1 cellular context compared by ENCODE assay signal in the genomic region with DNA sequence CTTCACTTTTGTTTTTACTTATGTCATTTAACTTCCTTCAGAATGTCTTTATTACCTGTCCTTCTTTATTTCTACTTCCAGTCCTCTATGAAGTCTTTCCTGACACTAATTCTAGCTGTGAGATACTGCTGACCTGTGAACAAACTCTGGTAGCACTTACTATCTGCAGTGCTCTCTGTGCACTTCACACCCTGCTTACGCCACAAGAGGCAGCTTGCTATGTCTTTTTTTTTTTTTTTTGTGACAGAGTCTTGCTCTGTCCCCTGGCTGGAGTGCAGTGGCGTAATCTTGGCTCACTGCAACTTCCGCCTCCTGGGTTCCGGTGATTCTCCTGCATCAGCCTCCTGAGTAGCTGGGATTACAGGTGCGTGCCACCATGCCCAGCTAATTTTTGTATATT.
TF ChIP-seq lines count a peak whose summit lies in the region.

No MANE protein-coding gene starts in this region.

TF ChIP-seq in HepG2, 621 proteins besides CTCF, POLR2A, EP300 and RAD21 (continued from another document and continues in another):
- TF ChIP-seq HNRNPL (IDR thresholded peaks at IDR 0.05; ENCODE audit: low read depth, low read length) (no peak), ZNF234 (CRISPR knock-in tag; conservative IDR thresholded peaks at IDR 0.05) (no peak), DMAP1 (CRISPR knock-in tag; IDR thresholded peaks at IDR 0.05) (0 out of 2 replicates have a peak, but pooled peaks have one; percentile 34), HOXA3 (CRISPR knock-in tag; IDR thresholded peaks at IDR 0.05) (peak; percentile 73), HHEX (CRISPR knock-in tag; IDR thresholded peaks at IDR 0.05) (no peak), NFKBIZ (CRISPR knock-in tag; IDR thresholded peaks at IDR 0.05) (no peak), ZNF749 (CRISPR knock-in tag; IDR thresholded peaks at IDR 0.05; ENCODE audit: borderline replicate concordance) (no peak), ZSCAN30 (CRISPR knock-in tag; IDR thresholded peaks at IDR 0.05) (no peak), MTF2 (CRISPR knock-in tag; IDR thresholded peaks at IDR 0.05; ENCODE audit: borderline replicate concordance) (no peak), SSRP1 (CRISPR knock-in tag; IDR thresholded peaks at IDR 0.05) (no peak), DNMT3B (CRISPR knock-in tag; conservative IDR thresholded peaks at IDR 0.05) (no peak), KAT8 (CRISPR knock-in tag; IDR thresholded peaks at IDR 0.05) (0 out of 2 replicates have a peak, but pooled peaks have one; percentile 31), JDP2 (CRISPR knock-in tag; IDR thresholded peaks at IDR 0.05; ENCODE audit: borderline replicate concordance) (no peak), ZBTB3 (CRISPR knock-in tag; IDR thresholded peaks at IDR 0.05; ENCODE audit: borderline replicate concordance, low read depth) (peak; percentile 35; the same call in 1 of the 2 replicates), ZNF713 (CRISPR knock-in tag; IDR thresholded peaks at IDR 0.05) (no peak), NCOA5 (CRISPR knock-in tag; IDR thresholded peaks at IDR 0.05) (no peak), BRD4 (CRISPR knock-in tag; IDR thresholded peaks at IDR 0.05) (no peak)
- TF ChIP-seq, protein P1, sequence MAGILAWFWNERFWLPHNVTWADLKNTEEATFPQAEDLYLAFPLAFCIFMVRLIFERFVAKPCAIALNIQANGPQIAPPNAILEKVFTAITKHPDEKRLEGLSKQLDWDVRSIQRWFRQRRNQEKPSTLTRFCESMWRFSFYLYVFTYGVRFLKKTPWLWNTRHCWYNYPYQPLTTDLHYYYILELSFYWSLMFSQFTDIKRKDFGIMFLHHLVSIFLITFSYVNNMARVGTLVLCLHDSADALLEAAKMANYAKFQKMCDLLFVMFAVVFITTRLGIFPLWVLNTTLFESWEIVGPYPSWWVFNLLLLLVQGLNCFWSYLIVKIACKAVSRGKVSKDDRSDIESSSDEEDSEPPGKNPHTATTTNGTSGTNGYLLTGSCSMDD (CRISPR knock-in tag; IDR thresholded peaks at IDR 0.05): no peak
- TF ChIP-seq, protein P2, sequence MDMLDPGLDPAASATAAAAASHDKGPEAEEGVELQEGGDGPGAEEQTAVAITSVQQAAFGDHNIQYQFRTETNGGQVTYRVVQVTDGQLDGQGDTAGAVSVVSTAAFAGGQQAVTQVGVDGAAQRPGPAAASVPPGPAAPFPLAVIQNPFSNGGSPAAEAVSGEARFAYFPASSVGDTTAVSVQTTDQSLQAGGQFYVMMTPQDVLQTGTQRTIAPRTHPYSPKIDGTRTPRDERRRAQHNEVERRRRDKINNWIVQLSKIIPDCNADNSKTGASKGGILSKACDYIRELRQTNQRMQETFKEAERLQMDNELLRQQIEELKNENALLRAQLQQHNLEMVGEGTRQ (IDR thresholded peaks at IDR 0.05; ENCODE audit: low read depth, low read length): no peak
- TF ChIP-seq, protein P2 (CRISPR knock-in tag; IDR thresholded peaks at IDR 0.05; ENCODE audit: borderline replicate concordance): no peak
- TF ChIP-seq, protein P3, sequence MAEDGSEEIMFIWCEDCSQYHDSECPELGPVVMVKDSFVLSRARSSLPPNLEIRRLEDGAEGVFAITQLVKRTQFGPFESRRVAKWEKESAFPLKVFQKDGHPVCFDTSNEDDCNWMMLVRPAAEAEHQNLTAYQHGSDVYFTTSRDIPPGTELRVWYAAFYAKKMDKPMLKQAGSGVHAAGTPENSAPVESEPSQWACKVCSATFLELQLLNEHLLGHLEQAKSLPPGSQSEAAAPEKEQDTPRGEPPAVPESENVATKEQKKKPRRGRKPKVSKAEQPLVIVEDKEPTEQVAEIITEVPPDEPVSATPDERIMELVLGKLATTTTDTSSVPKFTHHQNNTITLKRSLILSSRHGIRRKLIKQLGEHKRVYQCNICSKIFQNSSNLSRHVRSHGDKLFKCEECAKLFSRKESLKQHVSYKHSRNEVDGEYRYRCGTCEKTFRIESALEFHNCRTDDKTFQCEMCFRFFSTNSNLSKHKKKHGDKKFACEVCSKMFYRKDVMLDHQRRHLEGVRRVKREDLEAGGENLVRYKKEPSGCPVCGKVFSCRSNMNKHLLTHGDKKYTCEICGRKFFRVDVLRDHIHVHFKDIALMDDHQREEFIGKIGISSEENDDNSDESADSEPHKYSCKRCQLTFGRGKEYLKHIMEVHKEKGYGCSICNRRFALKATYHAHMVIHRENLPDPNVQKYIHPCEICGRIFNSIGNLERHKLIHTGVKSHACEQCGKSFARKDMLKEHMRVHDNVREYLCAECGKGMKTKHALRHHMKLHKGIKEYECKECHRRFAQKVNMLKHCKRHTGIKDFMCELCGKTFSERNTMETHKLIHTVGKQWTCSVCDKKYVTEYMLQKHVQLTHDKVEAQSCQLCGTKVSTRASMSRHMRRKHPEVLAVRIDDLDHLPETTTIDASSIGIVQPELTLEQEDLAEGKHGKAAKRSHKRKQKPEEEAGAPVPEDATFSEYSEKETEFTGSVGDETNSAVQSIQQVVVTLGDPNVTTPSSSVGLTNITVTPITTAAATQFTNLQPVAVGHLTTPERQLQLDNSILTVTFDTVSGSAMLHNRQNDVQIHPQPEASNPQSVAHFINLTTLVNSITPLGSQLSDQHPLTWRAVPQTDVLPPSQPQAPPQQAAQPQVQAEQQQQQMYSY (CRISPR knock-in tag; IDR thresholded peaks at IDR 0.05): no peak
- TF ChIP-seq, protein P4, sequence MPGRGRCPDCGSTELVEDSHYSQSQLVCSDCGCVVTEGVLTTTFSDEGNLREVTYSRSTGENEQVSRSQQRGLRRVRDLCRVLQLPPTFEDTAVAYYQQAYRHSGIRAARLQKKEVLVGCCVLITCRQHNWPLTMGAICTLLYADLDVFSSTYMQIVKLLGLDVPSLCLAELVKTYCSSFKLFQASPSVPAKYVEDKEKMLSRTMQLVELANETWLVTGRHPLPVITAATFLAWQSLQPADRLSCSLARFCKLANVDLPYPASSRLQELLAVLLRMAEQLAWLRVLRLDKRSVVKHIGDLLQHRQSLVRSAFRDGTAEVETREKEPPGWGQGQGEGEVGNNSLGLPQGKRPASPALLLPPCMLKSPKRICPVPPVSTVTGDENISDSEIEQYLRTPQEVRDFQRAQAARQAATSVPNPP (CRISPR knock-in tag; IDR thresholded peaks at IDR 0.05): no peak
- TF ChIP-seq, protein P5, sequence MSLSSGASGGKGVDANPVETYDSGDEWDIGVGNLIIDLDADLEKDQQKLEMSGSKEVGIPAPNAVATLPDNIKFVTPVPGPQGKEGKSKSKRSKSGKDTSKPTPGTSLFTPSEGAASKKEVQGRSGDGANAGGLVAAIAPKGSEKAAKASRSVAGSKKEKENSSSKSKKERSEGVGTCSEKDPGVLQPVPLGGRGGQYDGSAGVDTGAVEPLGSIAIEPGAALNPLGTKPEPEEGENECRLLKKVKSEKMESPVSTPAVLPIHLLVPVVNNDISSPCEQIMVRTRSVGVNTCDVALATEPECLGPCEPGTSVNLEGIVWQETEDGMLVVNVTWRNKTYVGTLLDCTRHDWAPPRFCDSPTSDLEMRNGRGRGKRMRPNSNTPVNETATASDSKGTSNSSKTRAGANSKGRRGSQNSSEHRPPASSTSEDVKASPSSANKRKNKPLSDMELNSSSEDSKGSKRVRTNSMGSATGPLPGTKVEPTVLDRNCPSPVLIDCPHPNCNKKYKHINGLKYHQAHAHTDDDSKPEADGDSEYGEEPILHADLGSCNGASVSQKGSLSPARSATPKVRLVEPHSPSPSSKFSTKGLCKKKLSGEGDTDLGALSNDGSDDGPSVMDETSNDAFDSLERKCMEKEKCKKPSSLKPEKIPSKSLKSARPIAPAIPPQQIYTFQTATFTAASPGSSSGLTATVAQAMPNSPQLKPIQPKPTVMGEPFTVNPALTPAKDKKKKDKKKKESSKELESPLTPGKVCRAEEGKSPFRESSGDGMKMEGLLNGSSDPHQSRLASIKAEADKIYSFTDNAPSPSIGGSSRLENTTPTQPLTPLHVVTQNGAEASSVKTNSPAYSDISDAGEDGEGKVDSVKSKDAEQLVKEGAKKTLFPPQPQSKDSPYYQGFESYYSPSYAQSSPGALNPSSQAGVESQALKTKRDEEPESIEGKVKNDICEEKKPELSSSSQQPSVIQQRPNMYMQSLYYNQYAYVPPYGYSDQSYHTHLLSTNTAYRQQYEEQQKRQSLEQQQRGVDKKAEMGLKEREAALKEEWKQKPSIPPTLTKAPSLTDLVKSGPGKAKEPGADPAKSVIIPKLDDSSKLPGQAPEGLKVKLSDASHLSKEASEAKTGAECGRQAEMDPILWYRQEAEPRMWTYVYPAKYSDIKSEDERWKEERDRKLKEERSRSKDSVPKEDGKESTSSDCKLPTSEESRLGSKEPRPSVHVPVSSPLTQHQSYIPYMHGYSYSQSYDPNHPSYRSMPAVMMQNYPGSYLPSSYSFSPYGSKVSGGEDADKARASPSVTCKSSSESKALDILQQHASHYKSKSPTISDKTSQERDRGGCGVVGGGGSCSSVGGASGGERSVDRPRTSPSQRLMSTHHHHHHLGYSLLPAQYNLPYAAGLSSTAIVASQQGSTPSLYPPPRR (CRISPR knock-in tag; IDR thresholded peaks at IDR 0.05; ENCODE audit: borderline replicate concordance): no peak
- TF ChIP-seq, protein P6, sequence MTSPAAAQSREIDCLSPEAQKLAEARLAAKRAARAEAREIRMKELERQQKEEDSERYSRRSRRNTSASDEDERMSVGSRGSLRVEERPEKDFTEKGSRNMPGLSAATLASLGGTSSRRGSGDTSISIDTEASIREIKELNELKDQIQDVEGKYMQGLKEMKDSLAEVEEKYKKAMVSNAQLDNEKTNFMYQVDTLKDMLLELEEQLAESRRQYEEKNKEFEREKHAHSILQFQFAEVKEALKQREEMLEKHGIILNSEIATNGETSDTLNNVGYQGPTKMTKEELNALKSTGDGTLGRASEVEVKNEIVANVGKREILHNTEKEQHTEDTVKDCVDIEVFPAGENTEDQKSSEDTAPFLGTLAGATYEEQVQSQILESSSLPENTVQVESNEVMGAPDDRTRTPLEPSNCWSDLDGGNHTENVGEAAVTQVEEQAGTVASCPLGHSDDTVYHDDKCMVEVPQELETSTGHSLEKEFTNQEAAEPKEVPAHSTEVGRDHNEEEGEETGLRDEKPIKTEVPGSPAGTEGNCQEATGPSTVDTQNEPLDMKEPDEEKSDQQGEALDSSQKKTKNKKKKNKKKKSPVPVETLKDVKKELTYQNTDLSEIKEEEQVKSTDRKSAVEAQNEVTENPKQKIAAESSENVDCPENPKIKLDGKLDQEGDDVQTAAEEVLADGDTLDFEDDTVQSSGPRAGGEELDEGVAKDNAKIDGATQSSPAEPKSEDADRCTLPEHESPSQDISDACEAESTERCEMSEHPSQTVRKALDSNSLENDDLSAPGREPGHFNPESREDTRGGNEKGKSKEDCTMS (CRISPR knock-in tag; conservative IDR thresholded peaks at IDR 0.05): no peak
- TF ChIP-seq, protein P7, sequence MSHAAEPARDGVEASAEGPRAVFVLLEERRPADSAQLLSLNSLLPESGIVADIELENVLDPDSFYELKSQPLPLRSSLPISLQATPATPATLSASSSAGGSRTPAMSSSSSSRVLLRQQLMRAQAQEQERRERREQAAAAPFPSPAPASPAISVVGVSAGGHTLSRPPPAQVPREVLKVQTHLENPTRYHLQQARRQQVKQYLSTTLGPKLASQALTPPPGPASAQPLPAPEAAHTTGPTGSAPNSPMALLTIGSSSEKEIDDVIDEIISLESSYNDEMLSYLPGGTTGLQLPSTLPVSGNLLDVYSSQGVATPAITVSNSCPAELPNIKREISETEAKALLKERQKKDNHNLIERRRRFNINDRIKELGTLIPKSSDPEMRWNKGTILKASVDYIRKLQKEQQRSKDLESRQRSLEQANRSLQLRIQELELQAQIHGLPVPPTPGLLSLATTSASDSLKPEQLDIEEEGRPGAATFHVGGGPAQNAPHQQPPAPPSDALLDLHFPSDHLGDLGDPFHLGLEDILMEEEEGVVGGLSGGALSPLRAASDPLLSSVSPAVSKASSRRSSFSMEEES (CRISPR knock-in tag; IDR thresholded peaks at IDR 0.05): no peak
- TF ChIP-seq, protein P8, sequence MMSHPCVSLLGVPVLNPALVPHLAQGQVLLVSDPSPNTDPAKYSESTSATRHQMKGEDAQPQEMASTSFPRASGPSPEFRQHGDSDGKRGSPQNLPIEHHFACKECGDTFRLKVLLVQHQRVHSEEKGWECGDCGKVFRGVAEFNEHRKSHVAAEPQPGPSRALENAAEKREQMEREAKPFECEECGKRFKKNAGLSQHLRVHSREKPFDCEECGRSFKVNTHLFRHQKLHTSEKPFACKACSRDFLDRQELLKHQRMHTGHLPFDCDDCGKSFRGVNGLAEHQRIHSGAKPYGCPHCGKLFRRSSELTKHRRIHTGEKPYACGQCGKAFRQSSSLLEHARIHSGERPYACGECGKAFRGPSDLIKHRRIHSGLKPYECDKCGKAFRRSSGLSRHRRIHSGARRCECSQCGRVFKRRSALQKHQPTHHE (CRISPR knock-in tag; IDR thresholded peaks at IDR 0.05; ENCODE audit: borderline replicate concordance): no peak
- TF ChIP-seq, protein P9, sequence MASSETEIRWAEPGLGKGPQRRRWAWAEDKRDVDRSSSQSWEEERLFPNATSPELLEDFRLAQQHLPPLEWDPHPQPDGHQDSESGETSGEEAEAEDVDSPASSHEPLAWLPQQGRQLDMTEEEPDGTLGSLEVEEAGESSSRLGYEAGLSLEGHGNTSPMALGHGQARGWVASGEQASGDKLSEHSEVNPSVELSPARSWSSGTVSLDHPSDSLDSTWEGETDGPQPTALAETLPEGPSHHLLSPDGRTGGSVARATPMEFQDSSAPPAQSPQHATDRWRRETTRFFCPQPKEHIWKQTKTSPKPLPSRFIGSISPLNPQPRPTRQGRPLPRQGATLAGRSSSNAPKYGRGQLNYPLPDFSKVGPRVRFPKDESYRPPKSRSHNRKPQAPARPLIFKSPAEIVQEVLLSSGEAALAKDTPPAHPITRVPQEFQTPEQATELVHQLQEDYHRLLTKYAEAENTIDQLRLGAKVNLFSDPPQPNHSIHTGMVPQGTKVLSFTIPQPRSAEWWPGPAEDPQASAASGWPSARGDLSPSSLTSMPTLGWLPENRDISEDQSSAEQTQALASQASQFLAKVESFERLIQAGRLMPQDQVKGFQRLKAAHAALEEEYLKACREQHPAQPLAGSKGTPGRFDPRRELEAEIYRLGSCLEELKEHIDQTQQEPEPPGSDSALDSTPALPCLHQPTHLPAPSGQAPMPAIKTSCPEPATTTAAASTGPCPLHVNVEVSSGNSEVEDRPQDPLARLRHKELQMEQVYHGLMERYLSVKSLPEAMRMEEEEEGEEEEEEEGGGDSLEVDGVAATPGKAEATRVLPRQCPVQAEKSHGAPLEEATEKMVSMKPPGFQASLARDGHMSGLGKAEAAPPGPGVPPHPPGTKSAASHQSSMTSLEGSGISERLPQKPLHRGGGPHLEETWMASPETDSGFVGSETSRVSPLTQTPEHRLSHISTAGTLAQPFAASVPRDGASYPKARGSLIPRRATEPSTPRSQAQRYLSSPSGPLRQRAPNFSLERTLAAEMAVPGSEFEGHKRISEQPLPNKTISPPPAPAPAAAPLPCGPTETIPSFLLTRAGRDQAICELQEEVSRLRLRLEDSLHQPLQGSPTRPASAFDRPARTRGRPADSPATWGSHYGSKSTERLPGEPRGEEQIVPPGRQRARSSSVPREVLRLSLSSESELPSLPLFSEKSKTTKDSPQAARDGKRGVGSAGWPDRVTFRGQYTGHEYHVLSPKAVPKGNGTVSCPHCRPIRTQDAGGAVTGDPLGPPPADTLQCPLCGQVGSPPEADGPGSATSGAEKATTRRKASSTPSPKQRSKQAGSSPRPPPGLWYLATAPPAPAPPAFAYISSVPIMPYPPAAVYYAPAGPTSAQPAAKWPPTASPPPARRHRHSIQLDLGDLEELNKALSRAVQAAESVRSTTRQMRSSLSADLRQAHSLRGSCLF (CRISPR knock-in tag; IDR thresholded peaks at IDR 0.05; ENCODE audit: borderline replicate concordance): no peak
